8 cellular contexts compared by ENCODE assay signal in genomic region chr7:158976468-158976848, GRCh38.
DNase-seq lines count a peak whose midpoint lies in the region; ATAC-seq and TF ChIP-seq lines count a peak whose summit lies in the region.

No MANE protein-coding gene starts in this region.

- intact Hi-C loops in lower lobe of right lung (cut with DNase I): no loop called here

- no peaks in the 10 kb centered on the region for H3K9me3 Mint-ChIP-seq in activated naive CD4-positive, alpha-beta T cell treated with anti-CD3 and anti-CD28 coated beads, Interleukin-2, amount 50 U/mL, for 24 hours
- peaks cover 8% of the 10 kb centered on the region for H3K9me3 Mint-ChIP-seq in activated naive CD8-positive, alpha-beta T cell treated with anti-CD3 and anti-CD28 coated beads for 36 hours

- H3K4me1 Mint-ChIP-seq in activated naive CD4-positive, alpha-beta T cell treated with anti-CD3 and anti-CD28 coated beads, Interleukin-2, amount 50 U/mL, for 24 hours: peaks cover 19% of the 10 kb centered on the region
- H3K4me1 Mint-ChIP-seq in activated naive CD8-positive, alpha-beta T cell treated with anti-CD3 and anti-CD28 coated beads for 36 hours: peaks cover 16% of the 10 kb centered on the region

- ATAC-seq in HG03354 (IDR thresholded peaks at IDR 0.05; ENCODE audit: poor library complexity, severe bottlenecking, unreplicated experiment): peak; percentile 28
- peak; percentile 42 to 50 for ATAC-seq in lower lobe of right lung

- H3K27ac Mint-ChIP-seq in activated naive CD4-positive, alpha-beta T cell treated with anti-CD3 and anti-CD28 coated beads, Interleukin-2, amount 50 U/mL, for 24 hours: no peak overlapping the region
- peak overlapping the region; percentile 86 for H3K27ac Mint-ChIP-seq in activated naive CD8-positive, alpha-beta T cell treated with anti-CD3 and anti-CD28 coated beads for 36 hours

- no peaks in the 10 kb centered on the region for H3K36me3 ChIP-seq in lower lobe of right lung

- TF ChIP-seq CTCF in lower lobe of right lung (IDR thresholded peaks at IDR 0.05): no peak

- no peaks in the 10 kb centered on the region for H3K27me3 ChIP-seq in lower lobe of right lung (ENCODE audit: low read depth)

- peaks cover 7% of the 10 kb centered on the region for H3K4me1 ChIP-seq in lower lobe of right lung

- peaks cover 10% of the 10 kb centered on the region for H3K9me3 ChIP-seq in lower lobe of right lung

- H3K36me3 Mint-ChIP-seq in activated naive CD4-positive, alpha-beta T cell treated with anti-CD3 and anti-CD28 coated beads, Interleukin-2, amount 50 U/mL, for 24 hours: no peaks in the 10 kb centered on the region
- H3K36me3 Mint-ChIP-seq in activated naive CD8-positive, alpha-beta T cell treated with anti-CD3 and anti-CD28 coated beads for 36 hours: no peaks in the 10 kb centered on the region

- peak overlapping the region; percentile 46 for H3K4me3 ChIP-seq in lower lobe of right lung

- H3K27ac ChIP-seq in lower lobe of right lung: no peak overlapping the region

- H3K4me3 Mint-ChIP-seq in activated naive CD4-positive, alpha-beta T cell treated with anti-CD3 and anti-CD28 coated beads, Interleukin-2, amount 50 U/mL, for 24 hours: peak overlapping the region; percentile 87
- peak overlapping the region; percentile 71 for H3K4me3 Mint-ChIP-seq in activated naive CD8-positive, alpha-beta T cell treated with anti-CD3 and anti-CD28 coated beads for 36 hours

- no peaks in the 10 kb centered on the region for H3K27me3 Mint-ChIP-seq in activated naive CD4-positive, alpha-beta T cell treated with anti-CD3 and anti-CD28 coated beads, Interleukin-2, amount 50 U/mL, for 24 hours
- H3K27me3 Mint-ChIP-seq in activated naive CD8-positive, alpha-beta T cell treated with anti-CD3 and anti-CD28 coated beads for 36 hours: no peaks in the 10 kb centered on the region

- no peak for DNase-seq in activated naive CD4-positive, alpha-beta T cell (lab: John Stamatoyannopoulos, UW)
- peak; percentile 28 for DNase-seq in activated naive CD8-positive, alpha-beta T cell treated with anti-CD3 and anti-CD28 coated beads for 36 hours
- no peak for DNase-seq in lower lobe of right lung
- no peak for DNase-seq in DMS153 treated with DMSO at 0.1 percent for 48 hours (lab: John Stamatoyannopoulos, UW; ENCODE audit: unreplicated experiment)
- DNase-seq in HT-29 (ENCODE audit: low spot score): no peak
- DNase-seq in OCI-M1 (lab: John Stamatoyannopoulos, UW): no peak
